Comparison of ENCODE assay signal across 35 cellular contexts in genomic region chr7:51482976-51483375, GRCh38.
"Had no signal": no experiment of that assay in that cellular context is flagged by ENCODE, and none has a peak within 500 bp of the region (broad histone marks: within the 10 kb centered on the region; RNA-seq: fewer than 3 reads in every experiment).

No MANE protein-coding gene starts in this region.

- H3K4me3 Mint-ChIP-seq: activated B cell treated with CpG ODN at 0.5 μM for 24 hours; activated CD4-positive, alpha-beta memory T cell treated with anti-CD3 and anti-CD28 coated beads for 36 hours; activated naive CD8-positive, alpha-beta T cell treated with anti-CD3 and anti-CD28 coated beads for 36 hours; activated T-cell treated with anti-CD3 and anti-CD28 coated beads, Interleukin-2, amount 50 U/mL, for 4 hours had no signal

- H3K36me3 ChIP-seq: brain microvascular endothelial cell had no signal

- H3K9me3 Mint-ChIP-seq: activated CD4-positive, alpha-beta memory T cell treated with anti-CD3 and anti-CD28 coated beads for 36 hours; activated naive CD8-positive, alpha-beta T cell treated with anti-CD3 and anti-CD28 coated beads for 36 hours; activated T-cell treated with anti-CD3 and anti-CD28 coated beads, Interleukin-2, amount 50 U/mL, for 4 hours had no signal

- H3K4me1 Mint-ChIP-seq: activated B cell treated with CpG ODN at 0.5 μM for 24 hours; activated naive CD8-positive, alpha-beta T cell treated with anti-CD3 and anti-CD28 coated beads for 36 hours had no signal

- H3K27ac ChIP-seq: brain microvascular endothelial cell, PC-9, RWPE1, VCaP had no signal

- H3K4me3 ChIP-seq: K562, PC-9 had no signal

- H3K27me3 ChIP-seq: brain microvascular endothelial cell had no signal

- ATAC-seq: activated T-cell treated with anti-CD3 and anti-CD28 coated beads, Interleukin-2, amount 50 U/mL, for 4 hours; K562; Right ventricle myocardium inferior had no signal

- H3K27ac Mint-ChIP-seq: activated B cell treated with CpG ODN at 0.5 μM for 24 hours; activated CD4-positive, alpha-beta memory T cell treated with anti-CD3 and anti-CD28 coated beads for 36 hours; activated naive CD8-positive, alpha-beta T cell treated with anti-CD3 and anti-CD28 coated beads for 36 hours had no signal

- H3K36me3 Mint-ChIP-seq: activated CD4-positive, alpha-beta memory T cell treated with anti-CD3 and anti-CD28 coated beads for 36 hours; activated naive CD8-positive, alpha-beta T cell treated with anti-CD3 and anti-CD28 coated beads for 36 hours had no signal

- H3K27me3 Mint-ChIP-seq: activated B cell treated with CpG ODN at 0.5 μM for 24 hours; activated CD4-positive, alpha-beta memory T cell treated with anti-CD3 and anti-CD28 coated beads for 36 hours; activated naive CD8-positive, alpha-beta T cell treated with anti-CD3 and anti-CD28 coated beads for 36 hours had no signal

- DNase-seq: activated B cell treated with CpG ODN at 0.5 μM for 24 hours; activated CD4-positive, alpha-beta memory T cell treated with anti-CD3 and anti-CD28 coated beads for 36 hours; activated CD4-positive, alpha-beta T cell treated with anti-CD3 and anti-CD28 coated beads for 4 hours; activated CD4-positive, alpha-beta T cell treated with anti-CD3 and anti-CD28 coated beads, Interleukin-2, amount 50 U/mL, for 1 hour; activated CD4-positive, CD25-positive, alpha-beta regulatory T cell treated with anti-CD3 and anti-CD28 coated beads, Interleukin-2, amount 50 U/mL, for 72 hours; activated CD8-positive, alpha-beta memory T cell treated with anti-CD3 and anti-CD28 coated beads, Interleukin-2, amount 50 U/mL, for 4 hours; activated effector memory CD4-positive, alpha-beta T cell treated with anti-CD3 and anti-CD28 coated beads, Interleukin-2, amount 50 U/mL, for 16 hours; activated naive CD4-positive, alpha-beta T cell; activated naive CD4-positive, alpha-beta T cell treated with anti-CD3 and anti-CD28 coated beads, Interleukin-2, amount 50 U/mL, for 16 hours; activated naive CD8-positive, alpha-beta T cell treated with anti-CD3 and anti-CD28 coated beads for 36 hours; activated T-cell treated with anti-CD3 and anti-CD28 coated beads for 4 hours; activated T-cell treated with anti-CD3 and anti-CD28 coated beads, Interleukin-2, amount 50 U/mL, for 4 hours; amniotic stem cell; aorta; brain microvascular endothelial cell; central memory CD4-positive, alpha-beta T cell; NCI-H1105; NCI-H1436; NCI-H1694; NCI-H1930; NCI-H2171 treated with DMSO at 0.1 percent for 48 hours; NCI-H345; NCI-H524 treated with DMSO at 0.1 percent for 48 hours; NCI-H748 treated with DMSO at 0.1 percent for 48 hours; NK-92 treated with Interleukin-12 subunit alpha and Interleukin-12 subunit beta, amount 100 ng/mL, for 24 hours; PC-9; SIG-M5; SW 1271; T-helper 1 cell; T-helper 2 cell; T-helper 9 cell had no signal
